Comparison of ENCODE assay signal across 20 cellular contexts in genomic region chr10:17747883-17748550, GRCh38. TPM values are rescaled to one million over a fixed set of nuclear protein-coding genes. Genes with fewer than 3 reads are reported as not detected.
A peak's percentile ranks its signal among the peaks of the same experiment; 100 is the strongest.
DNase-seq lines count a peak whose midpoint lies in the region; ATAC-seq, FAIRE-seq and TF ChIP-seq lines count a peak whose summit lies in the region.
"Had no signal": no experiment of that assay in that cellular context is flagged by ENCODE, and none has a peak within 500 bp of the region (broad histone marks: within the 10 kb centered on the region; RNA-seq: fewer than 3 reads in every experiment).

No MANE protein-coding gene starts in this region.

- FAIRE-seq in HTR-8/SVneo (lab: Jason Lieb, UNC) = peak; percentile 33
- FAIRE-seq in HepG2 (lab: Jason Lieb, UNC) = no peak
- no peak for FAIRE-seq in GM12891 (lab: Jason Lieb, UNC)
- FAIRE-seq: H54 had no signal

- no TSS peak for BruUV-seq in HepG2 (replicated peaks; lab: Mats Ljungman, UMichigan)

- ATAC-seq in HepG2 = peak; percentile 67

- no peak for TF ChIP-seq POLR2A in HepG2 (IDR thresholded peaks at IDR 0.05; ENCODE audit: insufficient read depth in 1 of 2, low read depth in 2 of 2, low read length in 2 of 2)
- TF ChIP-seq POLR2A in GM12891 (IDR thresholded peaks at IDR 0.05; ENCODE audit: low read depth, low read length) = no peak

- CTCF ChIA-PET in HepG2 (lab: Yijun Ruan, JAX; ENCODE audit: low intra/inter-chr PET ratio, low total read pairs) = no interaction called here

- no peak overlapping the region for H3K4me2 ChIP-seq in HepG2 (ENCODE audit: low read depth, low read length)

- WGBS in HepG2 (ENCODE audit: low lambda C conversion rate) = 0% methylated on average over 10 of the region's 10 CpGs

- in situ Hi-C loops in HepG2 (cut with HindIII; ENCODE audit: extremely low pct_ligation_motif_present, low pct_unique_long_range_greater_than_20kb) (no loop called here), KBM-7 (cut with MboI; ENCODE audit: low pct_unique_long_range_greater_than_20kb, low sequenced_read_pairs) (no loop called here)

- POLR2A ChIA-PET in HepG2 (lab: Yijun Ruan, JAX) = no interaction called here

- H2AFZ ChIP-seq in HepG2 (ENCODE audit: low read length) = no peak overlapping the region

- H3K4me3 ChIP-seq in AG10803 (ENCODE audit: low read length) (no peak overlapping the region), epithelial cell of esophagus (ENCODE audit: low read length) (no peak overlapping the region), HepG2 (replicated peaks in 1 of 3; ENCODE audit: insufficient read depth in 1 of 3, low read depth in 2 of 3, low read length in 3 of 3) (no peak overlapping the region)
- H3K4me3 ChIP-seq: SK-N-MC had no signal

- no peak for TF ChIP-seq CTCF in AG10803 (conservative IDR thresholded peaks at IDR 0.05; ENCODE audit: low read length)
- no peak for TF ChIP-seq CTCF in epithelial cell of esophagus (IDR thresholded peaks at IDR 0.05; ENCODE audit: insufficient read depth, low read depth, low read length, missing control alignments)
- TF ChIP-seq CTCF in HepG2 (CRISPR knock-in tag; IDR thresholded peaks at IDR 0.05) = no peak

- no peak for TF ChIP-seq EP300 in HepG2 (IDR thresholded peaks at IDR 0.05; ENCODE audit: low read depth in 2 of 2, low read length in 2 of 2)
- TF ChIP-seq EP300 in HepG2 (CRISPR knock-in tag; IDR thresholded peaks at IDR 0.05; ENCODE audit: borderline replicate concordance) = no peak

- intact Hi-C loops in HepG2 (cut with micrococcal nuclease; ENCODE audit: unreplicated experiment) = no loop called here

- no peaks in the 10 kb centered on the region for H3K9me3 ChIP-seq in HepG2 (ENCODE audit: low read length)

- H4K20me1 ChIP-seq in HepG2 (ENCODE audit: insufficient read depth, low read length) = no peaks in the 10 kb centered on the region

- H3K36me3 ChIP-seq in HepG2 (replicated peaks in 1 of 2; ENCODE audit: control insufficient read depth in 1 of 2, insufficient read depth in 2 of 2, low read length in 2 of 2) = no peaks in the 10 kb centered on the region

- peak; percentile 49 for DNase-seq in AG10803 (ENCODE audit: low read depth)
- no peak for DNase-seq in HTR-8/SVneo (ENCODE audit: insufficient read length, low spot score)
- DNase-seq in epithelial cell of esophagus (ENCODE audit: low read depth) = peak; percentile 47
- DNase-seq in HepG2 (ENCODE audit: low spot score) = peak; percentile 18
- DNase-seq in NCI-H1417 treated with DMSO at 0.1 percent for 48 hours (lab: John Stamatoyannopoulos, UW) = no peak
- no peak for DNase-seq in activated naive CD4-positive, alpha-beta T cell (lab: John Stamatoyannopoulos, UW)
- DNase-seq in GM12891 (ENCODE audit: insufficient read length, low spot score) = no peak
- DNase-seq in KBM-7 = no peak
- DNase-seq: activated T-cell treated with anti-CD3 and anti-CD28 coated beads for 4 hours; central memory CD4-positive, alpha-beta T cell; mesenchymal stem cell; NCI-H187; NCI-H524; OCI-M1; right cardiac atrium; stimulated activated CD4-positive, alpha-beta T cell treated with anti-CD3 and anti-CD28 coated beads, Interleukin-2, amount 100 ng/mL, for 24 hours had no signal

- TF ChIP-seq RAD21 in HepG2 (CRISPR knock-in tag; IDR thresholded peaks at IDR 0.05) = no peak

- H3K27me3 ChIP-seq in HepG2 (ENCODE audit: control insufficient read depth in 1 of 2, insufficient read depth in 2 of 2, low read length in 2 of 2) = no peaks in the 10 kb centered on the region; a peak in 1 of 5 replicates

- H3K79me2 ChIP-seq in HepG2 (ENCODE audit: insufficient read depth, low read length) = no peaks in the 10 kb centered on the region

- no peak overlapping the region for H3K27ac ChIP-seq in HepG2 (ENCODE audit: extremely low read length, insufficient read depth, low read length)
- H3K27ac ChIP-seq: SK-N-MC had no signal

- H3K9ac ChIP-seq in HepG2 (ENCODE audit: insufficient read depth, low read depth, low read length) = no peak overlapping the region

- H3K4me1 ChIP-seq in HepG2 (ENCODE audit: insufficient read depth, low read length) = peaks cover 14% of the 10 kb centered on the region

TF ChIP-seq in HepG2, 621 proteins besides CTCF, POLR2A, EP300 and RAD21:
- no peak for TF ChIP-seq SRY (CRISPR knock-in tag; IDR thresholded peaks at IDR 0.05)
- TF ChIP-seq ZNF335 (CRISPR knock-in tag; IDR thresholded peaks at IDR 0.05) = no peak
- TF ChIP-seq ZFP36L1 (CRISPR knock-in tag; IDR thresholded peaks at IDR 0.05) = no peak
- TF ChIP-seq ZNF879 (CRISPR knock-in tag; IDR thresholded peaks at IDR 0.05) = no peak
- TF ChIP-seq BHLHE40 (IDR thresholded peaks at IDR 0.05; ENCODE audit: low read length) = 0 out of 2 replicates have a peak, but pooled peaks have one; percentile 14
- TF ChIP-seq SMAD3 (CRISPR knock-in tag; IDR thresholded peaks at IDR 0.05) = no peak
- TF ChIP-seq ZNF251 (CRISPR knock-in tag; IDR thresholded peaks at IDR 0.05) = no peak
TF ChIP-seq in HepG2: peak in this region for 1.

TF ChIP-seq in GM12891, 5 proteins besides CTCF, POLR2A, EP300 and RAD21:
- TF ChIP-seq TAF1 (IDR thresholded peaks at IDR 0.05; ENCODE audit: low read depth, low read length) (no peak), PAX5 (IDR thresholded peaks at IDR 0.05; ENCODE audit: insufficient read depth, low read length, severe bottlenecking) (no peak), POLR2AphosphoS5 (IDR thresholded peaks at IDR 0.05; ENCODE audit: low read depth, low read length) (no peak), SPI1 (IDR thresholded peaks at IDR 0.05; ENCODE audit: low read depth, low read length) (no peak), POU2F2 (IDR thresholded peaks at IDR 0.05; ENCODE audit: low read depth, low read length) (no peak)

RNA-seq across cellular contexts. Expression of gene TMEM236, which starts 4.0 kb away (rescaled TPM):
- total RNA-seq in HepG2 (2016; rRNA removed; fragmentation: Illumina TruSeq; extraction: Trizol) = 0.04 TPM in 1 of 2 replicates, not detected in the other
- total RNA-seq in HepG2 (2016; cell fraction: cytosol; rRNA removed; fragmentation: Illumina TruSeq; extraction: Trizol; ENCODE audit: low read depth) = not detected in 2 replicates
- total RNA-seq in HepG2 (2016; cell fraction: insoluble cytoplasmic fraction; rRNA removed; fragmentation: Illumina TruSeq; extraction: Trizol) = 0.02 and 0.03 TPM in 2 replicates
- not detected in 2 replicates for total RNA-seq in HepG2 (2016; cell fraction: membrane; rRNA removed; fragmentation: Illumina TruSeq; extraction: Trizol)
- 0.06 TPM in 1 of 2 replicates, not detected in the other for total RNA-seq in HepG2 (2016; cell fraction: nucleus; rRNA removed; fragmentation: Illumina TruSeq; extraction: Trizol)
- polyA plus RNA-seq in HepG2 (2011; rRNA removed) = 0.08 and 0.09 TPM in 2 replicates
- 0.04 TPM in 2 replicates for polyA plus RNA-seq in HepG2 (2011; cell fraction: cytosol; rRNA removed)
- 0.16 TPM in 2 replicates for polyA plus RNA-seq in HepG2 (2011; cell fraction: nucleus; rRNA removed)
- polyA plus RNA-seq in HepG2 (2012) = 0.07 and 0.12 TPM in 2 replicates
- polyA plus RNA-seq in HepG2 (2016; cell fraction: cytosol; fragmentation: Illumina TruSeq; extraction: Trizol; ENCODE audit: low read depth) = not detected in 2 replicates
- polyA plus RNA-seq in HepG2 (2016; cell fraction: insoluble cytoplasmic fraction; fragmentation: Illumina TruSeq; extraction: Trizol; ENCODE audit: low read depth) = 0.04 TPM in 1 of 2 replicates, not detected in the other
- polyA plus RNA-seq in HepG2 (2016; cell fraction: membrane; fragmentation: Illumina TruSeq; extraction: Trizol; ENCODE audit: low read depth) = 0.02 TPM in 1 of 2 replicates, not detected in the other
- 0.11 TPM in 1 of 2 replicates, not detected in the other for polyA plus RNA-seq in HepG2 (2016; cell fraction: nucleus; fragmentation: Illumina TruSeq; extraction: Trizol; ENCODE audit: insufficient read depth, low read depth)
- 0.09 TPM in 1 of 2 replicates, not detected in the other for polyA minus RNA-seq in HepG2 (2011; rRNA and poly(A)+ RNA removed; ENCODE audit: low replicate concordance)
- not detected in 2 replicates for polyA minus RNA-seq in HepG2 (2011; cell fraction: cytosol; rRNA and poly(A)+ RNA removed)
- 0.25 and 0.52 TPM in 2 replicates for polyA minus RNA-seq in HepG2 (2011; cell fraction: nucleus; rRNA and poly(A)+ RNA removed)
- polyA plus RNA-seq in GM12891 (2012; ENCODE audit: low read depth, missing spikeins) = 0.01 TPM
- total RNA-seq: HT-29, M059J had no signal

Comparison
In these comparisons a context has a peak if more than half of its experiments do, and no peak if none do; other contexts are left out.
1. DNase-seq: peak in AG10803 (single experiment), epithelial cell of esophagus (single experiment) and HepG2 (single experiment); none in HTR-8/SVneo (single experiment), NCI-H1417 treated with DMSO at 0.1 percent for 48 hours (single experiment), activated naive CD4-positive, alpha-beta T cell (0 of 4), GM12891 (single experiment) and KBM-7 (single experiment).